In genomic region chr4:168569066-168569908, GRCh38 we compare ENCODE assay signal across 8 cellular contexts.
DNase-seq lines count a peak whose midpoint lies in the region; ATAC-seq and TF ChIP-seq lines count a peak whose summit lies in the region.

No MANE protein-coding gene starts in this region.

- no CpG with 5 or more reads among the region's 8 CpGs for WGBS in IMR-90 (ENCODE audit: extremely low coverage in 2 of 2, insufficient read length in 1 of 2), 2 experiments

- H3K9me3 Mint-ChIP-seq in activated naive CD8-positive, alpha-beta T cell treated with anti-CD3 and anti-CD28 coated beads, Interleukin-2, amount 50 U/mL, for 24 hours, result no peaks in the 10 kb centered on the region
- no peaks in the 10 kb centered on the region for H3K9me3 Mint-ChIP-seq in CD8-positive, alpha-beta memory T cell

- H3K79me1 ChIP-seq in IMR-90 (ENCODE audit: low read depth in 1 of 2, low read length in 2 of 2), result no peaks in the 10 kb centered on the region

- no peaks in the 10 kb centered on the region for H3K27me3 Mint-ChIP-seq in activated naive CD8-positive, alpha-beta T cell treated with anti-CD3 and anti-CD28 coated beads, Interleukin-2, amount 50 U/mL, for 24 hours
- peaks cover 5 to 13% of the 10 kb centered on the region in 2 donors for H3K27me3 Mint-ChIP-seq in CD8-positive, alpha-beta memory T cell

- H3K27ac ChIP-seq in IMR-90 (ENCODE audit: insufficient read depth, low read length), result no peak overlapping the region
- no peak overlapping the region for H3K27ac ChIP-seq in CD8-positive, alpha-beta memory T cell (ENCODE audit: low read depth, low read length)

- in situ Hi-C loops in IMR-90 (cut with MboI; ENCODE audit: low sequenced_read_pairs), result no loop called here

- 0 out of 2 replicates have a peak overlapping the region, but pooled peaks have one; percentile 24 for H2AK5ac ChIP-seq in IMR-90 (ENCODE audit: low read depth, low read length)

- no peak overlapping the region for H2AFZ ChIP-seq in IMR-90 (replicated peaks; ENCODE audit: low read length, poor library complexity)

- H3K36me3 Mint-ChIP-seq in activated naive CD8-positive, alpha-beta T cell treated with anti-CD3 and anti-CD28 coated beads, Interleukin-2, amount 50 U/mL, for 24 hours (ENCODE audit: low read depth), result no peaks in the 10 kb centered on the region
- peaks cover 0 to 1% (median 0%) of the 10 kb centered on the region in 3 donors for H3K36me3 Mint-ChIP-seq in CD8-positive, alpha-beta memory T cell

- peaks cover 4% of the 10 kb centered on the region for H3K4me1 ChIP-seq in IMR-90 (ENCODE audit: control insufficient read depth, insufficient read depth, low read length)
- H3K4me1 ChIP-seq in CD8-positive, alpha-beta memory T cell (ENCODE audit: insufficient read depth, low read length), result no peaks in the 10 kb centered on the region

- no peak overlapping the region for H2AK9ac ChIP-seq in IMR-90 (replicated peaks; ENCODE audit: low read depth, low read length, poor library complexity)

- no peak for ATAC-seq in IMR-90 (ENCODE audit: low read depth)
- peak; percentile 94 for ATAC-seq in activated naive CD8-positive, alpha-beta T cell treated with anti-CD3 and anti-CD28 coated beads, Interleukin-2, amount 50 U/mL, for 24 hours
- ATAC-seq in GM18505 (IDR thresholded peaks at IDR 0.05; ENCODE audit: unreplicated experiment), result no peak

- no peak overlapping the region for H4K91ac ChIP-seq in IMR-90 (ENCODE audit: insufficient read depth, low read depth, low read length)

- no peaks in the 10 kb centered on the region for H3K36me3 ChIP-seq in IMR-90 (ENCODE audit: control insufficient read depth, insufficient read depth, low read length)
- no peaks in the 10 kb centered on the region for H3K36me3 ChIP-seq in CD8-positive, alpha-beta memory T cell (ENCODE audit: insufficient read depth, low read length)

- H3K4me3 ChIP-seq in IMR-90 (ENCODE audit: insufficient read depth, low read depth, low read length), result no peak overlapping the region
- H3K4me3 ChIP-seq in CD8-positive, alpha-beta memory T cell (ENCODE audit: low read length), result no peak overlapping the region

- H3K4me1 Mint-ChIP-seq in activated naive CD8-positive, alpha-beta T cell treated with anti-CD3 and anti-CD28 coated beads, Interleukin-2, amount 50 U/mL, for 24 hours, result peaks cover 22% of the 10 kb centered on the region
- H3K4me1 Mint-ChIP-seq in CD8-positive, alpha-beta memory T cell, result peaks cover 0 to 9% (median 0%) of the 10 kb centered on the region in 3 donors

- no TSS peak for BruUV-seq in IMR-90 (replicated peaks; lab: Mats Ljungman, UMichigan)

- DNase-seq in AG20443 (ENCODE audit: low spot score) (peak; percentile 42), IMR-90 (no peak), lung microvascular endothelial cell (ENCODE audit: low read depth in 2 of 2) (peak; percentile 78 to 88), OCI-M2 (lab: John Stamatoyannopoulos, UW; ENCODE audit: unreplicated experiment) (no peak)
- no peak for DNase-seq in activated naive CD8-positive, alpha-beta T cell treated with anti-CD3 and anti-CD28 coated beads, Interleukin-2, amount 50 U/mL, for 24 hours
- DNase-seq in CD8-positive, alpha-beta memory T cell, result no peak
- no peak for DNase-seq in effector CD4-positive, alpha-beta T cell

- H3K4me3 Mint-ChIP-seq in activated naive CD8-positive, alpha-beta T cell treated with anti-CD3 and anti-CD28 coated beads, Interleukin-2, amount 50 U/mL, for 24 hours, result no peak overlapping the region
- H3K4me3 Mint-ChIP-seq in CD8-positive, alpha-beta memory T cell, result peak overlapping the region in 1 of 7 donors; percentile 2

- no peak overlapping the region for H3K14ac ChIP-seq in IMR-90 (replicated peaks; ENCODE audit: low read depth, low read length)

- POLR2A ChIA-PET in IMR-90 (lab: Charles Lee; ENCODE audit: unreplicated experiment), result no interaction called here
- POLR2A ChIA-PET in CD8-positive, alpha-beta memory T cell (lab: Charles Lee), result no interaction called here

- no peak overlapping the region for H4K8ac ChIP-seq in IMR-90 (ENCODE audit: low read depth in 2 of 2, low read length in 2 of 2)

- peak overlapping the region; percentile 36; the same call in 1 of the 2 replicates for H2BK20ac ChIP-seq in IMR-90 (ENCODE audit: low read depth, low read length)

- no peaks in the 10 kb centered on the region for H3K27me3 ChIP-seq in IMR-90 (ENCODE audit: control insufficient read depth, insufficient read depth, low read length)
- H3K27me3 ChIP-seq in CD8-positive, alpha-beta memory T cell (ENCODE audit: insufficient read depth, low read length, poor library complexity, severe bottlenecking), result no peaks in the 10 kb centered on the region

- peaks cover 4% of the 10 kb centered on the region for H3K9me1 ChIP-seq in IMR-90 (ENCODE audit: insufficient read depth, low read length)

- H3K9me3 ChIP-seq in IMR-90 (ENCODE audit: control insufficient read depth, insufficient read depth, low read length), result no peaks in the 10 kb centered on the region
- no peaks in the 10 kb centered on the region for H3K9me3 ChIP-seq in CD8-positive, alpha-beta memory T cell (ENCODE audit: low read length)

- no peak overlapping the region; the same call in 1 of the 2 replicates for H2BK120ac ChIP-seq in IMR-90 (ENCODE audit: low read depth, low read length)

- TF ChIP-seq POLR2A in IMR-90 (IDR thresholded peaks at IDR 0.05; ENCODE audit: low read depth, low read length) (no peak), GM18505 (IDR thresholded peaks at IDR 0.05; ENCODE audit: borderline replicate concordance, extremely low read depth, insufficient read depth, insufficient read length) (no peak)

- H3K23ac ChIP-seq in IMR-90 (ENCODE audit: low read depth, low read length), result no peak overlapping the region

- H3K27ac Mint-ChIP-seq in activated naive CD8-positive, alpha-beta T cell treated with anti-CD3 and anti-CD28 coated beads, Interleukin-2, amount 50 U/mL, for 24 hours, result peak overlapping the region; percentile 46
- no peak overlapping the region for H3K27ac Mint-ChIP-seq in CD8-positive, alpha-beta memory T cell

- H4K5ac ChIP-seq in IMR-90 (ENCODE audit: low read depth, low read length), result no peak overlapping the region

- no peak overlapping the region for H2BK5ac ChIP-seq in IMR-90 (ENCODE audit: low read depth, low read length, poor library complexity, severe bottlenecking)

- H4K20me1 ChIP-seq in IMR-90 (ENCODE audit: insufficient read depth, low read length), result no peaks in the 10 kb centered on the region

- H3K4me2 ChIP-seq in IMR-90 (ENCODE audit: low read depth, low read length), result no peak overlapping the region

- H2BK15ac ChIP-seq in IMR-90 (ENCODE audit: low read depth, low read length), result no peak overlapping the region; the same call in 2 of the 3 replicates

- dilution Hi-C loops in IMR-90 (cut with HindIII; ENCODE audit: low sequenced_read_pairs, unreplicated experiment), result no loop called here

- CTCF ChIA-PET in IMR-90 (lab: Yijun Ruan, JAX), result no interaction called here
- CTCF ChIA-PET in CD8-positive, alpha-beta memory T cell (lab: Charles Lee), result no interaction called here

- no peak for TF ChIP-seq CTCF in IMR-90 (conservative IDR thresholded peaks at IDR 0.05; ENCODE audit: low read depth, low read length)

- H3K4ac ChIP-seq in IMR-90 (ENCODE audit: low read depth, low read length), result no peak overlapping the region

- TF ChIP-seq RAD21 in IMR-90 (IDR thresholded peaks at IDR 0.05; ENCODE audit: low read length), result no peak

- intact Hi-C loops in IMR-90 (cut with micrococcal nuclease), result no loop called here

- H3K18ac ChIP-seq in IMR-90 (ENCODE audit: low read depth, low read length), result no peak overlapping the region

- no peak overlapping the region for H3K56ac ChIP-seq in IMR-90 (ENCODE audit: extremely low read depth, insufficient read depth, low read length)

- H3K9ac ChIP-seq in IMR-90 (ENCODE audit: low read depth, low read length), result no peak overlapping the region

TF ChIP-seq in IMR-90, 13 proteins besides CTCF, POLR2A, EP300 and RAD21:
- no peak for TF ChIP-seq MAFK (IDR thresholded peaks at IDR 0.05; ENCODE audit: low read depth, low read length)
- TF ChIP-seq SMC3 (IDR thresholded peaks at IDR 0.05; ENCODE audit: low read depth, low read length), result no peak
- TF ChIP-seq MXI1 (IDR thresholded peaks at IDR 0.05; ENCODE audit: borderline replicate concordance, low read depth, low read length), result no peak
- no peak for TF ChIP-seq CEBPB (IDR thresholded peaks at IDR 0.05; ENCODE audit: low read depth, low read length)
- TF ChIP-seq RCOR1 (IDR thresholded peaks at IDR 0.05; ENCODE audit: insufficient replicate concordance, low read length), result no peak
- no peak for TF ChIP-seq USF2 (IDR thresholded peaks at IDR 0.05; ENCODE audit: low read depth, low read length)

Comparison
In these comparisons a context has a peak if more than half of its experiments do, and no peak if none do; other contexts are left out.
1. DNase-seq: peak in AG20443 (single experiment) and lung microvascular endothelial cell (2 of 2); none in IMR-90 (single experiment), activated naive CD8-positive, alpha-beta T cell treated with anti-CD3 and anti-CD28 coated beads, Interleukin-2, amount 50 U/mL, for 24 hours (single experiment), OCI-M2 (single experiment), CD8-positive, alpha-beta memory T cell (0 of 5) and effector CD4-positive, alpha-beta T cell (single experiment).